In the genomic region with DNA sequence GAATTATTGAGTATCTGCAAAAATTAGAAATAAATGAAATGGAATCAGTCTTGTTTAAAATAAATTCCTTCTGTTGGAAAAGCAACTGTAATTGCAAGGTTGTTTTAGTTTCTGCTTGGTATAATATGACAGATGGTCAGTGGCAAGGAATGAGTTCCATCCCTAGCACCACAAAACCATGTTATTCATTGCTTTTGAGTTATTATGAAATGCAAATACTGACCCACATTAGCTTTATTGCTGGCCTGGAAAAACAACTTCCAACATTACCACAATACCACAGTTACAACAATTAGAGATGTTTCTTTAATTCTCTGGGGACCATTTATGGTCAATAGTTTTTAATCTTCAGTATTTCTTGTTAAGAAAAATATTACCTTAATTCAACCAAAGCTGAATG, we compare ENCODE assay signal across 23 cellular contexts.
"Had no signal": no experiment of that assay in that cellular context is flagged by ENCODE, and none has a peak within 500 bp of the region (broad histone marks: within the 10 kb centered on the region; RNA-seq: fewer than 3 reads in every experiment).

No MANE protein-coding gene starts in this region.

- H3K4me3 ChIP-seq: left lung, lower lobe of right lung, ovary, prostate gland, spleen, tibial nerve, vagina had no signal

- FAIRE-seq: small intestine had no signal

- H3K4me1 ChIP-seq: left lung, lower lobe of right lung, prostate gland, spleen, tibial nerve, vagina had no signal

- H3K27me3 ChIP-seq: left lung, ovary, spleen, tibial nerve, vagina had no signal

- DNase-seq: hippocampal formation; kidney; left colon; left lung; lower lobe of right lung; mammary epithelial cell; mesenchymal stem cell; naive thymus-derived CD4-positive, alpha-beta T cell; ovary; retina; right cardiac atrium; small intestine; spleen; stimulated activated CD4-positive, alpha-beta T cell treated with anti-CD3 and anti-CD28 coated beads, Interleukin-4, amount 100 ng/mL, for 24 hours; stimulated activated naive CD4-positive, alpha-beta T cell treated with Interleukin-2 at 50 U/mL for 16 hours; stimulated activated naive CD8-positive, alpha-beta T cell treated with anti-CD3 and anti-CD28 coated beads, Interleukin-15, amount 100 ng/mL, for 72 hours; substantia nigra had no signal

- H3K27ac ChIP-seq: left lung, lower lobe of right lung, ovary, prostate gland, spleen, tibial nerve, vagina had no signal

- ATAC-seq: left colon; left lung; lower lobe of right lung; naive thymus-derived CD4-positive, alpha-beta T cell; natural killer cell treated with Interleukin-12 subunit alpha and Interleukin-12 subunit beta and Interleukin-15 and Interleukin-18, amount 100 ng/mL, for 72 hours; right cardiac atrium; sciatic nerve; stimulated activated effector memory CD8-positive, alpha-beta T cell treated with anti-CD3 and anti-CD28 coated beads, Interleukin-12 subunit alpha, Interleukin-12 subunit beta, amount 100 ng/mL, for 72 hours; stimulated activated naive CD8-positive, alpha-beta T cell treated with anti-CD3 and anti-CD28 coated beads, Interleukin-15, amount 100 ng/mL, for 72 hours had no signal

- H3K36me3 ChIP-seq: left lung, lower lobe of right lung, ovary, prostate gland, spleen, tibial nerve, vagina had no signal
